9 cellular contexts compared by ENCODE assay signal in genomic region chr3:153970735-153971347, GRCh38.
DNase-seq lines count a peak whose midpoint lies in the region; ATAC-seq, FAIRE-seq and TF ChIP-seq lines count a peak whose summit lies in the region.
"Had no signal": no experiment of that assay in that cellular context is flagged by ENCODE, and none has a peak within 500 bp of the region (broad histone marks: within the 10 kb centered on the region; RNA-seq: fewer than 3 reads in every experiment).

No MANE protein-coding gene starts in this region.

- H3K27me3 ChIP-seq in H9 (ENCODE audit: insufficient read depth, low read length): no peaks in the 10 kb centered on the region
- no peaks in the 10 kb centered on the region for H3K27me3 ChIP-seq in MG63

- H3T11ph ChIP-seq in H9 (ENCODE audit: low read length): no peak overlapping the region

- H3K14ac ChIP-seq in H9 (ENCODE audit: insufficient read depth, low read length): no peak overlapping the region

- no peak overlapping the region for H3K23ac ChIP-seq in H9 (ENCODE audit: insufficient read length, low read depth, low read length)

- H3K27me3 Mint-ChIP-seq in H9 (ENCODE audit: low read depth): no peaks in the 10 kb centered on the region

- H3K4me3 Mint-ChIP-seq in H9: no peak overlapping the region

- no peak overlapping the region for H3K4me2 ChIP-seq in A549
- H3K4me2 ChIP-seq in H9 (ENCODE audit: insufficient read depth, insufficient read length, low read length): no peak overlapping the region

- TF ChIP-seq POLR2A in A549 (IDR thresholded peaks at IDR 0.05; ENCODE audit: low read length): no peak

- no peak overlapping the region for H3K27ac Mint-ChIP-seq in H9

- peak; percentile 41 to 49 for TF ChIP-seq RAD21 in A549 (conservative IDR thresholded peaks at IDR 0.05 in 1 of 2, IDR thresholded peaks at IDR 0.05 in 1 of 2)

- no peak overlapping the region for H2BK20ac ChIP-seq in H9 (ENCODE audit: low read depth, low read length, poor library complexity, severe bottlenecking)

- no peaks in the 10 kb centered on the region for H3K79me2 ChIP-seq in H9 (ENCODE audit: insufficient read depth, low read length)

- no peaks in the 10 kb centered on the region for H3K36me3 Mint-ChIP-seq in H9 (ENCODE audit: insufficient read depth in 1 of 3, low read depth in 3 of 3)

- peak; percentile 4 to 27 for DNase-seq in A549 (ENCODE audit: low read depth in 1 of 2, low spot score in 1 of 2)
- DNase-seq in H9: no peak
- DNase-seq in glomerular endothelial cell (ENCODE audit: extremely low read depth, low read depth, low spot score): peak; percentile 14
- no peak for DNase-seq in MG63
- no peak for DNase-seq in central memory CD4-positive, alpha-beta T cell
- DNase-seq in cardiac septum (ENCODE audit: low spot score): no peak
- DNase-seq: stimulated activated CD4-positive, alpha-beta T cell treated with anti-CD3 and anti-CD28 coated beads, Interleukin-1b, Interleukin-23, amount 100 ng/mL, for 48 hours had no signal

- ATAC-seq in A549 (peak in 1 of 2 experiments; percentile 53; a peak in 2 of 6 replicates), SK-N-SH treated with all-trans-retinoic acid at 6 μM for 48 hours (peak; percentile 58; the same call in 1 of the 3 replicates), HG02678 (IDR thresholded peaks at IDR 0.05; ENCODE audit: unreplicated experiment) (no peak)

- TF ChIP-seq CTCF in A549 (IDR thresholded peaks at IDR 0.05) (peak; percentile 43), H9 (conservative IDR thresholded peaks at IDR 0.05) (peak; percentile 57)

- FAIRE-seq in A549 (lab: Jason Lieb, UNC): no peak

- H4K8ac ChIP-seq in H9 (replicated peaks; ENCODE audit: insufficient read length, low read depth, low read length): no peak overlapping the region

- CTCF ChIA-PET in A549 (lab: Yijun Ruan, JAX): interaction anchor here (0.6 to 1.3 kb wide), 8 partner anchors 9 to 945 kb away, joined by 3 to 4 read pairs (median 3); no protein-coding TSS in a partner anchor

- no peak overlapping the region for H4K5ac ChIP-seq in H9 (ENCODE audit: insufficient read length, low read depth, low read length)

- no peak overlapping the region for H2BK120ac ChIP-seq in H9 (ENCODE audit: low read depth, low read length, poor library complexity, severe bottlenecking)

- H3K23me2 ChIP-seq in H9 (ENCODE audit: insufficient read length, low read depth, low read length, poor library complexity, severe bottlenecking): no peaks in the 10 kb centered on the region

- H3K9me3 Mint-ChIP-seq in H9: no peaks in the 10 kb centered on the region

- 0% methylated on average over 1 of the region's 1 CpG for WGBS in A549 (ENCODE audit: missing lambda C conversion rate)
- WGBS in H9 (ENCODE audit: extremely low coverage, insufficient read length, low lambda C conversion rate): no CpG with 5 or more reads among the region's 1 CpG

- H3K79me1 ChIP-seq in H9 (ENCODE audit: insufficient read depth, low read depth, low read length, poor library complexity, severe bottlenecking): no peaks in the 10 kb centered on the region

- no peak overlapping the region for H2BK15ac ChIP-seq in H9 (ENCODE audit: low read depth, low read length)

- no peak overlapping the region for H3K4ac ChIP-seq in H9 (ENCODE audit: low read depth, low read length)

- TF ChIP-seq EP300 in A549 (IDR thresholded peaks at IDR 0.05): no peak

- intact Hi-C loops in cardiac septum (cut with DNase I): no loop called here

- H4K91ac ChIP-seq in H9 (ENCODE audit: insufficient read length, low read depth, low read length): no peak overlapping the region

- no peak overlapping the region for H2BK12ac ChIP-seq in H9 (ENCODE audit: insufficient read length, low read depth, low read length)

- H3K18ac ChIP-seq in H9 (ENCODE audit: insufficient read length, low read depth, low read length): no peak overlapping the region

- no peak overlapping the region for H2AK5ac ChIP-seq in H9 (ENCODE audit: insufficient read length, low read length)

- no peaks in the 10 kb centered on the region for H3K4me1 Mint-ChIP-seq in H9

- H4K20me1 ChIP-seq in H9 (ENCODE audit: control insufficient read depth, insufficient read depth, insufficient read length): no peaks in the 10 kb centered on the region

- no peak overlapping the region for H2AFZ ChIP-seq in H9 (ENCODE audit: low read length)

- H3K4me3 ChIP-seq in A549: no peak overlapping the region
- H3K4me3 ChIP-seq in MG63: no peak overlapping the region

- POLR2A ChIA-PET in A549 (lab: Yijun Ruan, JAX): no interaction called here

- no peaks in the 10 kb centered on the region for H3K36me3 ChIP-seq in MG63

- no peaks in the 10 kb centered on the region for H3K4me1 ChIP-seq in A549
- no peaks in the 10 kb centered on the region for H3K4me1 ChIP-seq in H9 (ENCODE audit: insufficient read depth, low read length)

- no peak overlapping the region for H3K9ac ChIP-seq in H9 (ENCODE audit: extremely low read depth, insufficient read length, low read length)

- H3K56ac ChIP-seq in H9 (ENCODE audit: insufficient read length, low read depth, low read length): no peak overlapping the region

- H3K27ac ChIP-seq in A549 (no peak overlapping the region), H9 (ENCODE audit: insufficient read length, low read depth, low read length) (no peak overlapping the region)

- H3K9me3 ChIP-seq in A549 (no peaks in the 10 kb centered on the region), H9 (ENCODE audit: control insufficient read depth, low read depth, low read length) (no peaks in the 10 kb centered on the region), MG63 (no peaks in the 10 kb centered on the region)

- no peak overlapping the region for H2BK5ac ChIP-seq in H9 (ENCODE audit: insufficient read length, low read length)

TF ChIP-seq in A549, 52 proteins besides CTCF, POLR2A, EP300 and RAD21:
- TF ChIP-seq TFCP2L1 (CRISPR knock-in tag; IDR thresholded peaks at IDR 0.05): no peak
- TF ChIP-seq HMGXB4 (CRISPR knock-in tag; IDR thresholded peaks at IDR 0.05; ENCODE audit: borderline replicate concordance): no peak
- TF ChIP-seq ATOH8 (CRISPR knock-in tag; IDR thresholded peaks at IDR 0.05; ENCODE audit: low read depth): no peak
- TF ChIP-seq NFE2L2 (conservative IDR thresholded peaks at IDR 0.05; ENCODE audit: low read length): no peak
- TF ChIP-seq SMC3 (IDR thresholded peaks at IDR 0.05): peak; percentile 32; the same call in 1 of the 3 replicates
- no peak for TF ChIP-seq NPAS2 (CRISPR knock-in tag; IDR thresholded peaks at IDR 0.05; ENCODE audit: borderline replicate concordance)
- no peak for TF ChIP-seq RARB (CRISPR knock-in tag; IDR thresholded peaks at IDR 0.05)

TF ChIP-seq in SK-N-SH treated with all-trans-retinoic acid at 6 μM for 48 hours, 23 proteins besides CTCF, POLR2A, EP300 and RAD21 (continues in another document):
- TF ChIP-seq POU6F1 (CRISPR knock-in tag; IDR thresholded peaks at IDR 0.05; ENCODE audit: borderline replicate concordance, low read depth) (no peak), RARB (CRISPR knock-in tag; IDR thresholded peaks at IDR 0.05) (no peak), TCF4 (CRISPR knock-in tag; IDR thresholded peaks at IDR 0.05; ENCODE audit: borderline replicate concordance) (no peak), ZC3H10 (CRISPR knock-in tag; IDR thresholded peaks at IDR 0.05) (no peak), CSDC2 (CRISPR knock-in tag; IDR thresholded peaks at IDR 0.05) (no peak), BACH2 (CRISPR knock-in tag; IDR thresholded peaks at IDR 0.05; ENCODE audit: borderline replicate concordance) (no peak), ZNF8 (CRISPR knock-in tag; IDR thresholded peaks at IDR 0.05) (no peak), GLIS3 (CRISPR knock-in tag; IDR thresholded peaks at IDR 0.05) (no peak), ZFP3 (CRISPR knock-in tag; IDR thresholded peaks at IDR 0.05) (no peak), TSHZ2 (CRISPR knock-in tag; IDR thresholded peaks at IDR 0.05) (no peak)

Comparison
In these comparisons a context has a peak if more than half of its experiments do, and no peak if none do; other contexts are left out.
1. DNase-seq: peak in A549 (2 of 2) and glomerular endothelial cell (single experiment); none in H9 (single experiment), MG63 (single experiment), central memory CD4-positive, alpha-beta T cell (single experiment) and cardiac septum (single experiment).